Comparison of ENCODE assay signal across 17 cellular contexts in genomic region chr19:41619018-41619571, GRCh38. TPM values are rescaled to one million over a fixed set of nuclear protein-coding genes. Genes with fewer than 3 reads are reported as not detected.
"Had no signal": no experiment of that assay in that cellular context is flagged by ENCODE, and none has a peak within 500 bp of the region (broad histone marks: within the 10 kb centered on the region; RNA-seq: fewer than 3 reads in every experiment).

No MANE protein-coding gene starts in this region.

- H3K27ac ChIP-seq: esophagus muscularis mucosa, gastroesophageal sphincter, pancreas, sigmoid colon had no signal

- H3K9me3 ChIP-seq: esophagus muscularis mucosa, gastroesophageal sphincter, heart left ventricle, pancreas, sigmoid colon had no signal

- H3K4me1 ChIP-seq: esophagus muscularis mucosa, gastroesophageal sphincter, pancreas, sigmoid colon had no signal

- H3K27me3 ChIP-seq: pancreas had no signal

- H3K36me3 ChIP-seq: esophagus muscularis mucosa, gastroesophageal sphincter, heart left ventricle, pancreas, sigmoid colon had no signal

- DNase-seq: activated CD4-positive, alpha-beta T cell treated with anti-CD3 and anti-CD28 coated beads, Interleukin-2, amount 10 ng/mL, durations not matched to agents 24 days and 14 days; activated CD8-positive, alpha-beta T cell treated with anti-CD3 and anti-CD28 coated beads for 36 hours; effector memory CD4-positive, alpha-beta T cell; mesendoderm; naive thymus-derived CD8-positive, alpha-beta T cell; pancreas; sigmoid colon; stimulated activated CD8-positive, alpha-beta memory T cell treated with anti-CD3 and anti-CD28 coated beads, Interleukin-4, amount 100 ng/mL, for 48 hours; stimulated activated naive CD4-positive, alpha-beta T cell; T-helper 1 cell; T-helper 9 cell had no signal

- H3K4me3 ChIP-seq: esophagus muscularis mucosa, gastroesophageal sphincter, heart left ventricle, pancreas, sigmoid colon had no signal

RNA-seq across cellular contexts. Expression of gene CEACAM4, which starts 7.8 kb away (rescaled TPM):
- total RNA-seq: activated CD4-positive, alpha-beta T cell treated with anti-CD3 and anti-CD28 coated beads, Interleukin-2, amount 10 ng/mL, durations not matched to agents 24 days and 14 days; activated CD8-positive, alpha-beta T cell treated with anti-CD3 and anti-CD28 coated beads for 36 hours; bronchial epithelial cell; chondrocyte; endothelial cell of umbilical vein; naive thymus-derived CD8-positive, alpha-beta T cell had no signal

RNA-seq across cellular contexts. Expression of gene CEACAM21, which starts 43.1 kb away (rescaled TPM):
- total RNA-seq: bronchial epithelial cell, chondrocyte had no signal
